ENCODE assay signal across 27 cellular contexts in the genomic region with DNA sequence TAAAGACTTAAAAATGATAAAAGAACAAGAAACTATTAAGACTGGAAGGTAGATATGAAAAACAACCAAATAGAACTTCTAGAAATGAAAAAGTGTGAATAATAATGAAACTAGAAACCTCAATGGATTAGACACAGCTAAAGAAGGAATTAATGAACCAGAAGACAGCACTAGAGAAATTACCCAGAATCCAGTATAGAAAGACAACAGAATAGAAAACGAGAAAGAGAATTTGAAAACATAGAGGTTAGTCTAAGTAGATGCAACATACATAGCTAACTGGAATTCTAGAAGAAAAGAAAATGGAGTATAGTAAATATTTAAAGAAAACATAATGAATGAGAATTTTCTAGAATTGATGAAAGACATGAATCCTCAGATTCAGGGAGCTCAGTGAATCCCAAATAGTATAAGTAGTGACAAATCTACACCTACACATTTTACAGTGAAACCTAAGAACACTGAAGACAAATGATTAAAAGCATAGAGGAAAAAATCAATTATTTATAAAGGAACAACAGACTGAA.
DNase-seq lines count a peak whose midpoint lies in the region; ATAC-seq, FAIRE-seq and TF ChIP-seq lines count a peak whose summit lies in the region.
"Had no signal": no experiment of that assay in that cellular context is flagged by ENCODE, and none has a peak within 500 bp of the region (broad histone marks: within the 10 kb centered on the region; RNA-seq: fewer than 3 reads in every experiment).

No MANE protein-coding gene starts in this region.

- H3K9ac ChIP-seq in K562 (ENCODE audit: insufficient read depth in 1 of 2, low read depth in 2 of 2, low read length in 2 of 2): no peak overlapping the region
- H3K9ac ChIP-seq: BLaER1 treated with 17β-estradiol and CSF1 and Interleukin-3, amounts not matched to agents 10 nM and 100 nM had no signal

- H3K9me3 Mint-ChIP-seq in activated CD8-positive, alpha-beta T cell treated with anti-CD3 and anti-CD28 coated beads for 36 hours: peaks cover 9% of the 10 kb centered on the region

- H3K4me1 Mint-ChIP-seq in activated CD8-positive, alpha-beta T cell treated with anti-CD3 and anti-CD28 coated beads for 36 hours (ENCODE audit: low read depth): no peaks in the 10 kb centered on the region
- H3K4me1 Mint-ChIP-seq: B cell; CD4-positive, CD25-positive, alpha-beta regulatory T cell; CD8-positive, alpha-beta memory T cell had no signal

- H3K4me2 ChIP-seq in K562 (ENCODE audit: insufficient read depth, low read length): no peak overlapping the region
- H3K4me2 ChIP-seq: BLaER1 treated with 17β-estradiol and CSF1 and Interleukin-3, amounts not matched to agents 10 nM and 100 nM had no signal

- H3K36me3 ChIP-seq in HEK293 (ENCODE audit: control insufficient read depth in 2 of 2, insufficient read depth in 1 of 2, low read length in 2 of 2) (no peaks in the 10 kb centered on the region), K562 (ENCODE audit: control insufficient read depth, insufficient read depth, low read length) (no peaks in the 10 kb centered on the region)
- H3K36me3 ChIP-seq: BLaER1 treated with 17β-estradiol and CSF1 and Interleukin-3, amounts not matched to agents 10 nM and 100 nM had no signal

- 0% methylated on average over 1 of the region's 1 CpG for WGBS in K562 (ENCODE audit: insufficient coverage, low coverage, missing lambda C conversion rate)

- POLR2A ChIA-PET in HEK293 (lab: Yijun Ruan, JAX) (no interaction called here), K562 (lab: Yijun Ruan, JAX) (interaction anchor here (1.1 kb wide), 1 partner anchor 9 kb away, joined by 7 read pairs; no protein-coding TSS in a partner anchor)
- POLR2A ChIA-PET in activated CD8-positive, alpha-beta T cell treated with anti-CD3 and anti-CD28 coated beads for 36 hours (lab: Charles Lee): no interaction called here

- H3K79me2 ChIP-seq in K562 (ENCODE audit: control insufficient read depth, insufficient read depth, low read length): no peaks in the 10 kb centered on the region

- TF ChIP-seq EP300 in K562 (IDR thresholded peaks at IDR 0.05; ENCODE audit: low read length): no peak

- H3K4me1 ChIP-seq in HEK293 (ENCODE audit: control insufficient read depth, insufficient read depth, low read length): no peaks in the 10 kb centered on the region
- H3K4me1 ChIP-seq in K562 (replicated peaks in 1 of 2; ENCODE audit: control insufficient read depth in 2 of 2, insufficient read depth in 2 of 2, low read length in 2 of 2): no peaks in the 10 kb centered on the region
- H3K4me1 ChIP-seq: BLaER1 treated with 17β-estradiol and CSF1 and Interleukin-3, amounts not matched to agents 10 nM and 100 nM had no signal

- H3K4me3 ChIP-seq in HEK293 (ENCODE audit: low read depth, low read length): no peak overlapping the region
- H3K4me3 ChIP-seq in K562: no peak overlapping the region
- H3K4me3 ChIP-seq: BLaER1 treated with 17β-estradiol and CSF1 and Interleukin-3, amounts not matched to agents 10 nM and 100 nM had no signal

- TF ChIP-seq CTCF in HEK293 (tag by site-specific recombination; IDR thresholded peaks at IDR 0.05) (no peak), K562 (IDR thresholded peaks at IDR 0.05 in 2 of 3, conservative IDR thresholded peaks at IDR 0.05 in 1 of 3; ENCODE audit: insufficient read depth in 2 of 3, low read depth in 1 of 3, low read length in 3 of 3) (no peak)
- TF ChIP-seq CTCF in activated CD8-positive, alpha-beta T cell treated with anti-CD3 and anti-CD28 coated beads for 36 hours (IDR thresholded peaks at IDR 0.05): no peak

- no peaks in the 10 kb centered on the region for H4K20me1 ChIP-seq in K562 (replicated peaks; ENCODE audit: control insufficient read depth, insufficient read depth, low read length)
- H4K20me1 ChIP-seq: BLaER1 treated with 17β-estradiol and CSF1 and Interleukin-3, amounts not matched to agents 10 nM and 100 nM had no signal

- CTCF ChIA-PET in HEK293 (lab: Yijun Ruan, JAX) (interaction anchor here (0.8 kb wide), 1 partner anchor 126 kb away, joined by 3 read pairs; no protein-coding TSS in a partner anchor), K562 (lab: Yijun Ruan, JAX; ENCODE audit: low intra/inter-chr PET ratio) (no interaction called here)
- CTCF ChIA-PET in activated CD8-positive, alpha-beta T cell treated with anti-CD3 and anti-CD28 coated beads for 36 hours (lab: Charles Lee): interaction anchor here (1.0 kb wide), 1 partner anchor 64 kb away, joined by 3 read pairs; no protein-coding TSS in a partner anchor

- no peak for DNase-seq in K562 (ENCODE audit: extremely low read depth in 1 of 4, low spot score in 3 of 4)
- DNase-seq in stimulated activated CD4-positive, alpha-beta T cell treated with anti-CD3 and anti-CD28 coated beads, Interleukin-1b, Interleukin-23, amount 100 ng/mL, for 48 hours: no peak
- no peak for DNase-seq in AG08395 (ENCODE audit: low spot score)
- no peak for DNase-seq in SW480 (ENCODE audit: low spot score)
- no peak for DNase-seq in activated CD8-positive, alpha-beta T cell treated with anti-CD3 and anti-CD28 coated beads for 36 hours
- DNase-seq: 8988T; ACHN; AML-193; CD4-positive, alpha-beta memory T cell; CD4-positive, CD25-positive, alpha-beta regulatory T cell; CD8-positive, alpha-beta memory T cell; COR-L47; DMS 273 treated with DMSO at 0.1 percent for 48 hours; DMS153; DMS53; DMS79; DND-41; EL; GF-D8 had no signal

- no peak for TF ChIP-seq RAD21 in K562 (CRISPR knock-in tag; conservative IDR thresholded peaks at IDR 0.05 in 1 of 2, IDR thresholded peaks at IDR 0.05 in 1 of 2)

- in situ Hi-C loops in K562 (cut with MboI): no loop called here

- H2AFZ ChIP-seq in K562 (ENCODE audit: low read depth, low read length): no peak overlapping the region

- no peak overlapping the region for H3K4me3 Mint-ChIP-seq in activated CD8-positive, alpha-beta T cell treated with anti-CD3 and anti-CD28 coated beads for 36 hours
- H3K4me3 Mint-ChIP-seq: B cell; CD4-positive, alpha-beta memory T cell; CD4-positive, CD25-positive, alpha-beta regulatory T cell; CD8-positive, alpha-beta memory T cell had no signal

- no peaks in the 10 kb centered on the region for H3K27me3 ChIP-seq in K562 (ENCODE audit: control insufficient read depth in 2 of 2, insufficient read depth in 2 of 2, low read length in 2 of 2)
- H3K27me3 ChIP-seq: BLaER1 treated with 17β-estradiol and CSF1 and Interleukin-3, amounts not matched to agents 10 nM and 100 nM had no signal

- H3K27ac ChIP-seq in HEK293 (ENCODE audit: extremely low read depth, low read depth, low read length) (no peak overlapping the region), K562 (ENCODE audit: extremely low read depth, low read depth, low read length) (no peak overlapping the region)
- H3K27ac ChIP-seq: BLaER1 treated with 17β-estradiol and CSF1 and Interleukin-3, amounts not matched to agents 10 nM and 100 nM; C4-2B had no signal

- TF ChIP-seq POLR2A in K562 (conservative IDR thresholded peaks at IDR 0.05): no peak

- H3K9me3 ChIP-seq in HEK293 (ENCODE audit: control insufficient read depth, insufficient read depth, low read depth, low read length) (no peaks in the 10 kb centered on the region), K562 (replicated peaks; ENCODE audit: control insufficient read depth, insufficient read depth, low read depth, low read length) (no peaks in the 10 kb centered on the region; the same call in 1 of the 2 replicates)

- H3K27ac Mint-ChIP-seq in activated CD8-positive, alpha-beta T cell treated with anti-CD3 and anti-CD28 coated beads for 36 hours: no peak overlapping the region
- H3K27ac Mint-ChIP-seq: B cell; CD4-positive, alpha-beta memory T cell; CD4-positive, CD25-positive, alpha-beta regulatory T cell; CD8-positive, alpha-beta memory T cell had no signal

- no peaks in the 10 kb centered on the region for H3K36me3 Mint-ChIP-seq in activated CD8-positive, alpha-beta T cell treated with anti-CD3 and anti-CD28 coated beads for 36 hours (ENCODE audit: low read depth)
- H3K36me3 Mint-ChIP-seq: CD4-positive, CD25-positive, alpha-beta regulatory T cell had no signal

- no TSS peak for BruUV-seq in K562 (replicated peaks; lab: Mats Ljungman, UMichigan)

- ATAC-seq in K562: no peak
- no peak for ATAC-seq in activated CD8-positive, alpha-beta T cell treated with anti-CD3 and anti-CD28 coated beads for 36 hours

- no peaks in the 10 kb centered on the region for H3K9me1 ChIP-seq in K562 (ENCODE audit: control insufficient read depth, insufficient read depth, low read length)

- intact Hi-C loops in K562 (cut with micrococcal nuclease): no loop called here
- intact Hi-C loops in activated CD8-positive, alpha-beta T cell treated with anti-CD3 and anti-CD28 coated beads for 36 hours (cut with micrococcal nuclease): no loop called here

- FAIRE-seq in G401.6 (lab: Jason Lieb, UNC) (peak; percentile 74), K562 (lab: Jason Lieb, UNC) (no peak), endometrium (lab: Jason Lieb, UNC) (peak; percentile 46)
- FAIRE-seq: GM12891, GM19239 had no signal

- peaks cover 8% of the 10 kb centered on the region for H3K27me3 Mint-ChIP-seq in activated CD8-positive, alpha-beta T cell treated with anti-CD3 and anti-CD28 coated beads for 36 hours
- H3K27me3 Mint-ChIP-seq: B cell had no signal

TF ChIP-seq in HEK293, 187 proteins besides CTCF, POLR2A, EP300 and RAD21 (continues in another document):
- peak; percentile 20 for TF ChIP-seq SETDB1 (IDR thresholded peaks at IDR 0.05; ENCODE audit: insufficient read length, low read length)
- TF ChIP-seq ZNF521 (tag by site-specific recombination; IDR thresholded peaks at IDR 0.05): no peak
- TF ChIP-seq ZNF558 (tag by site-specific recombination; IDR thresholded peaks at IDR 0.05): peak; percentile 98
- no peak for TF ChIP-seq ZNF214 (tag by site-specific recombination; IDR thresholded peaks at IDR 0.05; ENCODE audit: borderline replicate concordance)

TF ChIP-seq in K562, 482 proteins besides CTCF, POLR2A, EP300 and RAD21 (continues in another document):
- TF ChIP-seq, protein P1, sequence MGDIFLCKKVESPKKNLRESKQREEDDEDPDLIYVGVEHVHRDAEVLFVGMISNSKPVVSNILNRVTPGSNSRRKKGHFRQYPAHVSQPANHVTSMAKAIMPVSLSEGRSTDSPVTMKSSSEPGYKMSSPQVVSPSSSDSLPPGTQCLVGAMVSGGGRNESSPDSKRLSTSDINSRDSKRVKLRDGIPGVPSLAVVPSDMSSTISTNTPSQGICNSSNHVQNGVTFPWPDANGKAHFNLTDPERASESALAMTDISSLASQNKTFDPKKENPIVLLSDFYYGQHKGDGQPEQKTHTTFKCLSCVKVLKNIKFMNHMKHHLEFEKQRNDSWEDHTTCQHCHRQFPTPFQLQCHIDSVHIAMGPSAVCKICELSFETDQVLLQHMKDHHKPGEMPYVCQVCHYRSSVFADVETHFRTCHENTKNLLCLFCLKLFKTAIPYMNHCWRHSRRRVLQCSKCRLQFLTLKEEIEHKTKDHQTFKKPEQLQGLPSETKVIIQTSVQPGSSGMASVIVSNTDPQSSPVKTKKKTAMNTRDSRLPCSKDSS (IDR thresholded peaks at IDR 0.05; ENCODE audit: low read depth, partially characterized antibody): peak; percentile 95
- no peak for TF ChIP-seq MTA1 (IDR thresholded peaks at IDR 0.05; ENCODE audit: borderline replicate concordance)
- TF ChIP-seq ARNT (IDR thresholded peaks at IDR 0.05): 0 out of 4 replicates have a peak, but pooled peaks of 1 of the 2 experiments have one; percentile 40
- peak in 1 of 2 experiments; percentile 62; a peak in 2 of 4 replicates for TF ChIP-seq TRIM24 (IDR thresholded peaks at IDR 0.05)
- TF ChIP-seq ZFP30 (CRISPR knock-in tag; IDR thresholded peaks at IDR 0.05; ENCODE audit: borderline replicate concordance): peak; percentile 48; the same call in 1 of the 2 replicates
